20 cellular contexts compared by ENCODE assay signal in the genomic region with DNA sequence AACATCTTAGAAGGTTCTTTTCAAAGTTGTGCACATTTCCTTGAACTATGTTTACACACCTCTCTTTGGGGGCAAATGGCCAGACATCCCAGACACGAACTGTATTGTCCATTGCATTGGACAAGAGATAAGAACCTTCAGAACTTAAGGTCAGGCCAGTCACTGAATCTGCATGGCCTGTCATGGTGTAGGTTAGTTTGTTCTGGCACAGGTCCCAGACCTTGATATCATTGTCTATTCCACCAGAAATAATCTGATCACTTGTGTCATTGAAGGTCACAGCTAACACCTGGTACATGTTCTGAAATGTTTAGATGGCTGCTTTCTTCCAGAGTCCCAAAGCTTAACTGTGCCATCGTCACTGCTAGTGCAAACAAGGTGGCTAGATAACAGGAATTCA. TPM values are rescaled to one million over a fixed set of nuclear protein-coding genes. Genes with fewer than 3 reads are reported as not detected.
"Had no signal": no experiment of that assay in that cellular context is flagged by ENCODE, and none has a peak within 500 bp of the region (broad histone marks: within the 10 kb centered on the region; RNA-seq: fewer than 3 reads in every experiment).

No MANE protein-coding gene starts in this region.

- H3K9me3 ChIP-seq: esophagus squamous epithelium, left ventricle myocardium inferior, thyroid gland had no signal

- H3K4me3 Mint-ChIP-seq: activated naive CD8-positive, alpha-beta T cell treated with anti-CD3 and anti-CD28 coated beads, Interleukin-2, amount 10 ng/mL, durations not matched to agents 7 days and 5 days; activated T-helper 1 cell treated with anti-CD3 and anti-CD28 coated beads, Interleukin-12 subunit alpha, Interleukin-12 subunit beta, Interleukin-2, Interleukin-4 antibody, amounts not matched to agents 30 ng/mL and 10 ng/mL and 1 ng/mL, durations not matched to agents 14 hours and 24 hours and 36 hours; central memory CD8-positive, alpha-beta T cell; natural killer cell treated with Interleukin-12 subunit alpha and Interleukin-12 subunit beta and Interleukin-15 and Interleukin-18, amount 100 ng/mL, for 72 hours; stimulated activated memory B cell treated with anti-CD40 and anti-IgM and Interleukin-4, amounts not matched to agents 10 μg/mL and 1 μg/mL and 100 μg/mL, for 72 hours had no signal

- H3K36me3 ChIP-seq: brain microvascular endothelial cell, esophagus squamous epithelium, left ventricle myocardium inferior, thyroid gland had no signal

- H3K4me1 ChIP-seq: esophagus squamous epithelium, left ventricle myocardium inferior had no signal

- H3K9me3 Mint-ChIP-seq: activated naive CD8-positive, alpha-beta T cell treated with anti-CD3 and anti-CD28 coated beads, Interleukin-2, amount 10 ng/mL, durations not matched to agents 7 days and 5 days; activated T-helper 1 cell treated with anti-CD3 and anti-CD28 coated beads, Interleukin-12 subunit alpha, Interleukin-12 subunit beta, Interleukin-2, Interleukin-4 antibody, amounts not matched to agents 30 ng/mL and 10 ng/mL and 1 ng/mL, durations not matched to agents 14 hours and 24 hours and 36 hours; central memory CD8-positive, alpha-beta T cell; natural killer cell treated with Interleukin-12 subunit alpha and Interleukin-12 subunit beta and Interleukin-15 and Interleukin-18, amount 100 ng/mL, for 72 hours; stimulated activated memory B cell treated with anti-CD40 and anti-IgM and Interleukin-4, amounts not matched to agents 10 μg/mL and 1 μg/mL and 100 μg/mL, for 72 hours had no signal

- H3K4me1 Mint-ChIP-seq: activated naive CD8-positive, alpha-beta T cell treated with anti-CD3 and anti-CD28 coated beads, Interleukin-2, amount 10 ng/mL, durations not matched to agents 7 days and 5 days; central memory CD8-positive, alpha-beta T cell; stimulated activated memory B cell treated with anti-CD40 and anti-IgM and Interleukin-4, amounts not matched to agents 10 μg/mL and 1 μg/mL and 100 μg/mL, for 72 hours had no signal

- H3K27me3 ChIP-seq: brain microvascular endothelial cell, esophagus squamous epithelium, hepatocyte, thyroid gland had no signal

- H3K27ac ChIP-seq: brain microvascular endothelial cell, coronary artery, esophagus squamous epithelium, hepatocyte, left ventricle myocardium inferior, thyroid gland had no signal

- H3K4me3 ChIP-seq: coronary artery, esophagus squamous epithelium, hepatocyte, left ventricle myocardium inferior, thyroid gland had no signal

- ATAC-seq: activated CD4-positive, CD25-positive, alpha-beta regulatory T cell treated with anti-CD3 and anti-CD28 coated beads, Interleukin-2, amount 50 U/mL, for 24 hours; natural killer cell treated with Interleukin-12 subunit alpha and Interleukin-12 subunit beta and Interleukin-15 and Interleukin-18, amount 100 ng/mL, for 72 hours; stimulated activated memory B cell treated with anti-CD40 and anti-IgM and Interleukin-4, amounts not matched to agents 10 μg/mL and 1 μg/mL and 100 μg/mL, for 72 hours had no signal

- DNase-seq: activated CD4-positive, alpha-beta T cell treated with anti-CD3 and anti-CD28 coated beads, Interleukin-2, amount 50 U/mL, for 1 hour; activated CD8-positive, alpha-beta memory T cell treated with anti-CD3 and anti-CD28 coated beads for 24 hours; activated naive CD8-positive, alpha-beta T cell treated with anti-CD3 and anti-CD28 coated beads, Interleukin-2, amount 10 ng/mL, durations not matched to agents 7 days and 5 days; brain microvascular endothelial cell; effector CD4-positive, alpha-beta T cell; esophagus squamous epithelium; kidney; left ventricle myocardium inferior; mesenchymal stem cell; retina; stimulated activated CD4-positive, alpha-beta T cell treated with anti-CD3 and anti-CD28 coated beads, Interleukin-2, amount 100 ng/mL, for 48 hours; thyroid gland had no signal

- H3K27ac Mint-ChIP-seq: activated naive CD8-positive, alpha-beta T cell treated with anti-CD3 and anti-CD28 coated beads, Interleukin-2, amount 10 ng/mL, durations not matched to agents 7 days and 5 days; activated T-helper 1 cell treated with anti-CD3 and anti-CD28 coated beads, Interleukin-12 subunit alpha, Interleukin-12 subunit beta, Interleukin-2, Interleukin-4 antibody, amounts not matched to agents 30 ng/mL and 10 ng/mL and 1 ng/mL, durations not matched to agents 14 hours and 24 hours and 36 hours; natural killer cell treated with Interleukin-12 subunit alpha and Interleukin-12 subunit beta and Interleukin-15 and Interleukin-18, amount 100 ng/mL, for 72 hours; stimulated activated memory B cell treated with anti-CD40 and anti-IgM and Interleukin-4, amounts not matched to agents 10 μg/mL and 1 μg/mL and 100 μg/mL, for 72 hours had no signal

- H3K36me3 Mint-ChIP-seq: activated naive CD8-positive, alpha-beta T cell treated with anti-CD3 and anti-CD28 coated beads, Interleukin-2, amount 10 ng/mL, durations not matched to agents 7 days and 5 days; natural killer cell treated with Interleukin-12 subunit alpha and Interleukin-12 subunit beta and Interleukin-15 and Interleukin-18, amount 100 ng/mL, for 72 hours; stimulated activated memory B cell treated with anti-CD40 and anti-IgM and Interleukin-4, amounts not matched to agents 10 μg/mL and 1 μg/mL and 100 μg/mL, for 72 hours had no signal

RNA-seq across cellular contexts. Expression of a gene that starts 55.7 kb away (rescaled TPM):
- total RNA-seq: activated T-helper 1 cell treated with anti-CD3 and anti-CD28 coated beads, Interleukin-12 subunit alpha, Interleukin-12 subunit beta, Interleukin-2, Interleukin-4 antibody, amounts not matched to agents 30 ng/mL and 10 ng/mL and 1 ng/mL, durations not matched to agents 14 hours and 24 hours and 36 hours; fibroblast of villous mesenchyme; natural killer cell treated with Interleukin-12 subunit alpha and Interleukin-12 subunit beta and Interleukin-15 and Interleukin-18, amount 100 ng/mL, for 72 hours had no signal
